8 cellular contexts compared by ENCODE assay signal in the genomic region with DNA sequence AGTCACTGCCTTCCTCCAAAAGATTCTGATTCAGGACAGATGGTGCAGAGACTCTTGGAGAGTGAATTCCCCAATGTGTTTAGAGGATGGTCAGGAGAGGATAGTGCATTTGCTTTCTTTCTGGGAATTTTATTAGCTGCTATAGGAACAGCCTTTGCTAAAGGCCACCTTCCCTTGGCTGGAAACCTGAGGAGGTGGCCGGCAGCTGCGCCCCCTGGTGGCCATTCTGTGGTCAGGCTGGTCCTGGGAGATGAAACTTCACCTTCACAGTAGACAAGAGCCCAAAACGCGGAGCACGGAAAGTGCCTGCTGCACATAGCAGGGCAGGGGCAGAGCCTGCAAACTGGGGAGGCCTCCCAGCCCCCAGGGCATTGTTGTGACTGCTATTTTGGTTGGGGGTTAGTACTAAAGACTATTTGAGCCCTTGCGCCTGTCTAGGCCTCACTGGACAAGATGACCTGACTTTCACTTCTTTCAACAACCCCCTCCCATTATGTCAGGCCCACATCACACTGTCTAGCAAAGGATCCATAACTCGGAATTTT. TPM values are rescaled to one million over a fixed set of nuclear protein-coding genes. Genes with fewer than 3 reads are reported as not detected.
DNase-seq lines count a peak whose midpoint lies in the region; ATAC-seq and TF ChIP-seq lines count a peak whose summit lies in the region.

No MANE protein-coding gene starts in this region.

- intact Hi-C loops in left ventricle myocardium superior (cut with micrococcal nuclease): loop anchor here (10.0 kb wide), 1 partner anchor 303 kb away; no protein-coding TSS in a partner anchor

- no peak overlapping the region for H3K4me3 ChIP-seq in retinal pigment epithelial cell (ENCODE audit: low read length)

- peak; percentile 20 for DNase-seq in DMS79 treated with DMSO at 0.1 percent for 48 hours (lab: John Stamatoyannopoulos, UW)
- DNase-seq in DMS79 (lab: John Stamatoyannopoulos, UW): no peak
- peak in 52 of 76 experiments; percentile 2 to 67 (median 38) for DNase-seq in HUDEP-2 (lab: John Stamatoyannopoulos, UW; ENCODE audit: unreplicated experiment in 76 of 76)
- DNase-seq in T follicular helper cell (ENCODE audit: low read depth): peak; percentile 50
- DNase-seq in activated naive CD8-positive, alpha-beta T cell treated with anti-CD3 and anti-CD28 coated beads, Interleukin-2, amount 50 U/mL, for 24 hours: peak; percentile 69
- DNase-seq in left ventricle myocardium superior: peak; percentile 82
- no peak for DNase-seq in retinal pigment epithelial cell (ENCODE audit: low read depth)

- H3K27ac Mint-ChIP-seq in activated naive CD8-positive, alpha-beta T cell treated with anti-CD3 and anti-CD28 coated beads, Interleukin-2, amount 50 U/mL, for 24 hours: no peak overlapping the region

- H3K4me3 Mint-ChIP-seq in activated naive CD8-positive, alpha-beta T cell treated with anti-CD3 and anti-CD28 coated beads, Interleukin-2, amount 50 U/mL, for 24 hours: no peak overlapping the region

- H3K9me3 Mint-ChIP-seq in activated naive CD8-positive, alpha-beta T cell treated with anti-CD3 and anti-CD28 coated beads, Interleukin-2, amount 50 U/mL, for 24 hours: no peaks in the 10 kb centered on the region

- peak; percentile 99 for TF ChIP-seq CTCF in retinal pigment epithelial cell (conservative IDR thresholded peaks at IDR 0.05; ENCODE audit: low read depth, low read length)

- peaks cover 8% of the 10 kb centered on the region for H3K36me3 Mint-ChIP-seq in activated naive CD8-positive, alpha-beta T cell treated with anti-CD3 and anti-CD28 coated beads, Interleukin-2, amount 50 U/mL, for 24 hours (ENCODE audit: low read depth)

- H3K27me3 Mint-ChIP-seq in activated naive CD8-positive, alpha-beta T cell treated with anti-CD3 and anti-CD28 coated beads, Interleukin-2, amount 50 U/mL, for 24 hours: no peaks in the 10 kb centered on the region

- ATAC-seq in activated naive CD8-positive, alpha-beta T cell treated with anti-CD3 and anti-CD28 coated beads, Interleukin-2, amount 50 U/mL, for 24 hours: peak; percentile 77
- peak; percentile 56 for ATAC-seq in left ventricle myocardium superior
- ATAC-seq in HG03442 (IDR thresholded peaks at IDR 0.05; ENCODE audit: unreplicated experiment): no peak

- no peaks in the 10 kb centered on the region for H3K4me1 Mint-ChIP-seq in activated naive CD8-positive, alpha-beta T cell treated with anti-CD3 and anti-CD28 coated beads, Interleukin-2, amount 50 U/mL, for 24 hours

RNA-seq across cellular contexts. Expression of a gene that starts 34.3 kb away (rescaled TPM):
- total RNA-seq in left ventricle myocardium superior: 24.3 TPM

RNA-seq across cellular contexts. Expression of a gene that starts 43.2 kb away (rescaled TPM):
- total RNA-seq in left ventricle myocardium superior: 9.7 TPM

RNA-seq across cellular contexts. Expression of a gene that starts 45.0 kb away (rescaled TPM):
- total RNA-seq in left ventricle myocardium superior: 2.2 TPM

RNA-seq across cellular contexts. Expression of a gene that starts 53.0 kb away (rescaled TPM):
- total RNA-seq in left ventricle myocardium superior: 23.6 TPM

Comparison
In these comparisons a context has a peak if more than half of its experiments do, and no peak if none do; other contexts are left out.
1. DNase-seq: peak in DMS79 treated with DMSO at 0.1 percent for 48 hours (single experiment), HUDEP-2 (52 of 76), T follicular helper cell (single experiment), activated naive CD8-positive, alpha-beta T cell treated with anti-CD3 and anti-CD28 coated beads, Interleukin-2, amount 50 U/mL, for 24 hours (single experiment) and left ventricle myocardium superior (single experiment); none in DMS79 (single experiment) and retinal pigment epithelial cell (single experiment).